ENCODE assay signal across 1 cellular context in the genomic region with DNA sequence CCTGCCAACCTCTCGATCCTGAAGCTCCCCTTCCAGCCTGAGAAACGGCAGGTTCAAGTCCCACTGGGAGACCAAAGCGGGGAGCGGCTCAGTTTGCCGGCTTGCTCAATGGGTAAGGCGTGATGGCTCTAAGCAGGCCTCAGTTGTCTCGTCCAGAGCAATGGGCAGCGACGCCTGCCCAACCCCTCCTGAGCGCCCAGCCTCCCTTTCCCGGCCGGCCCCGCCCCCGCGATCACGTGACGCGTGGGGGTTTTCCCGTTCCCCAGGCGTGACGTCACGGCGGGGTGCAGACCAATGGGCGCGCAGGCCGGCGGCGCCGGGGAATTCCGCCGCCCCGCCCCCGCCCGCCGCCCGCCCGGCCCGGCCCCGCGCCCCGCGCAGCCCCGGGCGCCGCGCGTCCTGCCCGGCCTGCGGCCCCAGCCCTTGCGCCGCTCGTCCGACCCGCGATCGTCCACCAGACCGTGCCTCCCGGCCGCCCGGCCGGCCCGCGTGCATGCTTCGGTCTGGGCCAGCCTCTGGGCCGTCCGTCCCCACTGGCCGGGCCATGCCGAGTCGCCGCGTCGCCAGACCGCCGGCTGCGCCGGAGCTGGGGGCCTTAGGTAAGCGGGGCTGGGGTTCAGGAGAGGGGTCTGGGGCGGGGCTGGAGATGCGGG.
TF ChIP-seq lines count a peak whose summit lies in the region.

A gene with protein sequence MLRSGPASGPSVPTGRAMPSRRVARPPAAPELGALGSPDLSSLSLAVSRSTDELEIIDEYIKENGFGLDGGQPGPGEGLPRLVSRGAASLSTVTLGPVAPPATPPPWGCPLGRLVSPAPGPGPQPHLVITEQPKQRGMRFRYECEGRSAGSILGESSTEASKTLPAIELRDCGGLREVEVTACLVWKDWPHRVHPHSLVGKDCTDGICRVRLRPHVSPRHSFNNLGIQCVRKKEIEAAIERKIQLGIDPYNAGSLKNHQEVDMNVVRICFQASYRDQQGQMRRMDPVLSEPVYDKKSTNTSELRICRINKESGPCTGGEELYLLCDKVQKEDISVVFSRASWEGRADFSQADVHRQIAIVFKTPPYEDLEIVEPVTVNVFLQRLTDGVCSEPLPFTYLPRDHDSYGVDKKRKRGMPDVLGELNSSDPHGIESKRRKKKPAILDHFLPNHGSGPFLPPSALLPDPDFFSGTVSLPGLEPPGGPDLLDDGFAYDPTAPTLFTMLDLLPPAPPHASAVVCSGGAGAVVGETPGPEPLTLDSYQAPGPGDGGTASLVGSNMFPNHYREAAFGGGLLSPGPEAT (plus strand): TSS at position 378 of the 653 bp plus-strand sequence. CDS start 116 bp downstream, at position 494.

TF ChIP-seq in HEK293, 187 proteins besides CTCF, POLR2A, EP300 and RAD21 (continued from another document and continues in another):
- TF ChIP-seq, protein P1, sequence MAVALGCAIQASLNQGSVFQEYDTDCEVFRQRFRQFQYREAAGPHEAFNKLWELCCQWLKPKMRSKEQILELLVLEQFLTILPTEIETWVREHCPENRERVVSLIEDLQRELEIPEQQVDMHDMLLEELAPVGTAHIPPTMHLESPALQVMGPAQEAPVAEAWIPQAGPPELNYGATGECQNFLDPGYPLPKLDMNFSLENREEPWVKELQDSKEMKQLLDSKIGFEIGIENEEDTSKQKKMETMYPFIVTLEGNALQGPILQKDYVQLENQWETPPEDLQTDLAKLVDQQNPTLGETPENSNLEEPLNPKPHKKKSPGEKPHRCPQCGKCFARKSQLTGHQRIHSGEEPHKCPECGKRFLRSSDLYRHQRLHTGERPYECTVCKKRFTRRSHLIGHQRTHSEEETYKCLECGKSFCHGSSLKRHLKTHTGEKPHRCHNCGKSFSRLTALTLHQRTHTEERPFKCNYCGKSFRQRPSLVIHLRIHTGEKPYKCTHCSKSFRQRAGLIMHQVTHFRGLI (tag by site-specific recombination; IDR thresholded peaks at IDR 0.05) = peak; percentile 93
- 0 out of 2 replicates have a peak, but pooled peaks have one; percentile 60 for TF ChIP-seq ZNF24 (tag by site-specific recombination; IDR thresholded peaks at IDR 0.05)
- TF ChIP-seq KLF16 (tag by site-specific recombination; IDR thresholded peaks at IDR 0.05) = peak; percentile 87
- TF ChIP-seq SP2 (tag by site-specific recombination; IDR thresholded peaks at IDR 0.05) = peak; percentile 68
- TF ChIP-seq, protein P2, sequence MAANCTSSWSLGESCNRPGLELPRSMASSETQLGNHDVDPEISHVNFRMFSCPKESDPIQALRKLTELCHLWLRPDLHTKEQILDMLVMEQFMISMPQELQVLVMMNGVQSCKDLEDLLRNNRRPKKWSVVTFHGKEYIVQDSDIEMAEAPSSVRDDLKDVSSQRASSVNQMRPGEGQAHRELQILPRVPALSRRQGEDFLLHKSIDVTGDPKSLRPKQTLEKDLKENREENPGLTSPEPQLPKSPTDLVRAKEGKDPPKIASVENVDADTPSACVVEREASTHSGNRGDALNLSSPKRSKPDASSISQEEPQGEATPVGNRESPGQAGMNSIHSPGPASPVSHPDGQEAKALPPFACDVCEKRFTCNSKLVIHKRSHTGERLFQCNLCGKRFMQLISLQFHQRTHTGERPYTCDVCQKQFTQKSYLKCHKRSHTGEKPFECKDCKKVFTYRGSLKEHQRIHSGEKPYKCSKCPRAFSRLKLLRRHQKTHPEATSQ (tag by site-specific recombination; IDR thresholded peaks at IDR 0.05) = 0 out of 2 replicates have a peak, but pooled peaks have one; percentile 24
- no peak for TF ChIP-seq ZNF354C (tag by site-specific recombination; IDR thresholded peaks at IDR 0.05; ENCODE audit: borderline replicate concordance, low read depth)
- TF ChIP-seq ZNF426 (tag by site-specific recombination; IDR thresholded peaks at IDR 0.05) = no peak
- peak; percentile 52 for TF ChIP-seq SP3 (tag by site-specific recombination; IDR thresholded peaks at IDR 0.05)
- TF ChIP-seq ZNF138 (tag by site-specific recombination; IDR thresholded peaks at IDR 0.05; ENCODE audit: borderline replicate concordance) = no peak
- 0 out of 2 replicates have a peak, but pooled peaks have one; percentile 41 for TF ChIP-seq PBX3 (CRISPR knock-in tag; IDR thresholded peaks at IDR 0.05)
- TF ChIP-seq SP7 (tag by site-specific recombination; IDR thresholded peaks at IDR 0.05) = peak; percentile 59
- TF ChIP-seq, protein P3, sequence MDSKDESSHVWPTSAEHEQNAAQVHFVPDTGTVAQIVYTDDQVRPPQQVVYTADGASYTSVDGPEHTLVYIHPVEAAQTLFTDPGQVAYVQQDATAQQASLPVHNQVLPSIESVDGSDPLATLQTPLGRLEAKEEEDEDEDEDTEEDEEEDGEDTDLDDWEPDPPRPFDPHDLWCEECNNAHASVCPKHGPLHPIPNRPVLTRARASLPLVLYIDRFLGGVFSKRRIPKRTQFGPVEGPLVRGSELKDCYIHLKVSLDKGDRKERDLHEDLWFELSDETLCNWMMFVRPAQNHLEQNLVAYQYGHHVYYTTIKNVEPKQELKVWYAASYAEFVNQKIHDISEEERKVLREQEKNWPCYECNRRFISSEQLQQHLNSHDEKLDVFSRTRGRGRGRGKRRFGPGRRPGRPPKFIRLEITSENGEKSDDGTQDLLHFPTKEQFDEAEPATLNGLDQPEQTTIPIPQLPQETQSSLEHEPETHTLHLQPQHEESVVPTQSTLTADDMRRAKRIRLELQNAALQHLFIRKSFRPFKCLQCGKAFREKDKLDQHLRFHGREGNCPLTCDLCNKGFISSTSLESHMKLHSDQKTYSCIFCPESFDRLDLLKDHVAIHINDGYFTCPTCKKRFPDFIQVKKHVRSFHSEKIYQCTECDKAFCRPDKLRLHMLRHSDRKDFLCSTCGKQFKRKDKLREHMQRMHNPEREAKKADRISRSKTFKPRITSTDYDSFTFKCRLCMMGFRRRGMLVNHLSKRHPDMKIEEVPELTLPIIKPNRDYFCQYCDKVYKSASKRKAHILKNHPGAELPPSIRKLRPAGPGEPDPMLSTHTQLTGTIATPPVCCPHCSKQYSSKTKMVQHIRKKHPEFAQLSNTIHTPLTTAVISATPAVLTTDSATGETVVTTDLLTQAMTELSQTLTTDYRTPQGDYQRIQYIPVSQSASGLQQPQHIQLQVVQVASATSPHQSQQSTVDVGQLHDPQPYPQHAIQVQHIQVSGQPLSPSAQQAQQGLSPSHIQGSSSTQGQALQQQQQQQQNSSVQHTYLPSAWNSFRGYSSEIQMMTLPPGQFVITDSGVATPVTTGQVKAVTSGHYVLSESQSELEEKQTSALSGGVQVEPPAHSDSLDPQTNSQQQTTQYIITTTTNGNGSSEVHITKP (tag by site-specific recombination; IDR thresholded peaks at IDR 0.05) = no peak
- TF ChIP-seq ZNF302 (tag by site-specific recombination; IDR thresholded peaks at IDR 0.05; ENCODE audit: low read depth) = no peak
- TF ChIP-seq ZNF660 (tag by site-specific recombination; IDR thresholded peaks at IDR 0.05) = peak; percentile 32; the same call in 1 of the 2 replicates
- no peak for TF ChIP-seq ZNF214 (tag by site-specific recombination; IDR thresholded peaks at IDR 0.05; ENCODE audit: borderline replicate concordance)
- TF ChIP-seq ZNF324 (tag by site-specific recombination; IDR thresholded peaks at IDR 0.05) = 0 out of 2 replicates have a peak, but pooled peaks have one; percentile 57
- TF ChIP-seq ZNF626 (tag by site-specific recombination; IDR thresholded peaks at IDR 0.05) = no peak
- TF ChIP-seq ZNF645 (tag by site-specific recombination; IDR thresholded peaks at IDR 0.05) = no peak
- no peak for TF ChIP-seq ELK4 (IDR thresholded peaks at IDR 0.05; ENCODE audit: borderline replicate concordance, low read depth, low read length)
- no peak for TF ChIP-seq ZNF157 (tag by site-specific recombination; IDR thresholded peaks at IDR 0.05)
- 0 out of 2 replicates have a peak, but pooled peaks have one; percentile 33 for TF ChIP-seq ZNF239 (tag by site-specific recombination; IDR thresholded peaks at IDR 0.05)
- TF ChIP-seq PRDM1 (tag by site-specific recombination; IDR thresholded peaks at IDR 0.05) = no peak
- peak; percentile 94 for TF ChIP-seq KLF9 (tag by site-specific recombination; IDR thresholded peaks at IDR 0.05; ENCODE audit: low read depth)
- peak; percentile 20 for TF ChIP-seq PATZ1 (tag by site-specific recombination; IDR thresholded peaks at IDR 0.05)
- peak; percentile 27; the same call in 1 of the 2 replicates for TF ChIP-seq GLIS1 (tag by site-specific recombination; IDR thresholded peaks at IDR 0.05)
- TF ChIP-seq ZFHX2 (tag by site-specific recombination; conservative IDR thresholded peaks at IDR 0.05) = peak; percentile 82
- no peak for TF ChIP-seq ZNF292 (tag by site-specific recombination; IDR thresholded peaks at IDR 0.05; ENCODE audit: borderline replicate concordance, low read depth)
- no peak for TF ChIP-seq TRIM28 (IDR thresholded peaks at IDR 0.05; ENCODE audit: borderline replicate concordance, low read length)
- TF ChIP-seq ZNF394 (tag by site-specific recombination; IDR thresholded peaks at IDR 0.05; ENCODE audit: borderline replicate concordance) = no peak
- TF ChIP-seq REPIN1 (tag by site-specific recombination; IDR thresholded peaks at IDR 0.05; ENCODE audit: low read depth) = 0 out of 2 replicates have a peak, but pooled peaks have one; percentile 35
- TF ChIP-seq ZNF629 (tag by site-specific recombination; IDR thresholded peaks at IDR 0.05) = peak; percentile 77
- TF ChIP-seq, protein P4, sequence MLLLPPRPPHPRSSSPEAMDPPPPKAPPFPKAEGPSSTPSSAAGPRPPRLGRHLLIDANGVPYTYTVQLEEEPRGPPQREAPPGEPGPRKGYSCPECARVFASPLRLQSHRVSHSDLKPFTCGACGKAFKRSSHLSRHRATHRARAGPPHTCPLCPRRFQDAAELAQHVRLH (tag by site-specific recombination; IDR thresholded peaks at IDR 0.05) = 0 out of 2 replicates have a peak, but pooled peaks have one; percentile 23
- TF ChIP-seq ZNF48 (tag by site-specific recombination; IDR thresholded peaks at IDR 0.05) = no peak
- no peak for TF ChIP-seq ZNF433 (tag by site-specific recombination; IDR thresholded peaks at IDR 0.05; ENCODE audit: low read depth)
- no peak for TF ChIP-seq ZNF248 (tag by site-specific recombination; IDR thresholded peaks at IDR 0.05)
- peak; percentile 77; the same call in 1 of the 2 replicates for TF ChIP-seq KLF10 (tag by site-specific recombination; IDR thresholded peaks at IDR 0.05)
- TF ChIP-seq ZNF169 (tag by site-specific recombination; IDR thresholded peaks at IDR 0.05) = no peak
- peak; percentile 44; the same call in 1 of the 2 replicates for TF ChIP-seq IKZF3 (tag by site-specific recombination; IDR thresholded peaks at IDR 0.05)
- TF ChIP-seq FEZF1 (tag by site-specific recombination; IDR thresholded peaks at IDR 0.05) = no peak
- TF ChIP-seq, protein P5, sequence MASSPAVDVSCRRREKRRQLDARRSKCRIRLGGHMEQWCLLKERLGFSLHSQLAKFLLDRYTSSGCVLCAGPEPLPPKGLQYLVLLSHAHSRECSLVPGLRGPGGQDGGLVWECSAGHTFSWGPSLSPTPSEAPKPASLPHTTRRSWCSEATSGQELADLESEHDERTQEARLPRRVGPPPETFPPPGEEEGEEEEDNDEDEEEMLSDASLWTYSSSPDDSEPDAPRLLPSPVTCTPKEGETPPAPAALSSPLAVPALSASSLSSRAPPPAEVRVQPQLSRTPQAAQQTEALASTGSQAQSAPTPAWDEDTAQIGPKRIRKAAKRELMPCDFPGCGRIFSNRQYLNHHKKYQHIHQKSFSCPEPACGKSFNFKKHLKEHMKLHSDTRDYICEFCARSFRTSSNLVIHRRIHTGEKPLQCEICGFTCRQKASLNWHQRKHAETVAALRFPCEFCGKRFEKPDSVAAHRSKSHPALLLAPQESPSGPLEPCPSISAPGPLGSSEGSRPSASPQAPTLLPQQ (tag by site-specific recombination; IDR thresholded peaks at IDR 0.05) = no peak
- TF ChIP-seq ZNF624 (tag by site-specific recombination; IDR thresholded peaks at IDR 0.05) = no peak
- TF ChIP-seq ZSCAN30 (tag by site-specific recombination; IDR thresholded peaks at IDR 0.05) = peak; percentile 64
- 0 out of 2 replicates have a peak, but pooled peaks have one; percentile 17 for TF ChIP-seq KLF7 (tag by site-specific recombination; IDR thresholded peaks at IDR 0.05; ENCODE audit: borderline replicate concordance)
- TF ChIP-seq KLF1 (tag by site-specific recombination; IDR thresholded peaks at IDR 0.05) = peak; percentile 46; the same call in 1 of the 2 replicates
